In the genomic region with DNA sequence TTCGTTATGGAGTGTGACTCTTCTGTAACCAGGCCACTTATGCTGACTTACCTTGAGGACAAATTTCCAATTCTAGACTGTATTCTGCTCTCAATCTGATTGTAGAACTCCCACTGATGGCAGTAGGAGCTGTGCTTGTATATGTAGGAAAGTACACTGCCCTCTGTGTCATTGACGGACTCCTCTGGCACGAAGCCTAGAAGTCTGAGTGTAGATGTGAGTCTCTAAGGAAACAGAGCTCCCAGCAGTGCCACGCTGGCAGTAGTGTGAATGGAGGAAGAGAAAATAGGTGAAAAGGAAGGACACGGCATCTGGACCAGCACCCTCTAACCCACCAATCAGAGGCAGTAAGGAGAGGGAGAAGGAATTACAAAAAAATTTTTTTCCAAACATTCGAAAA, we compare ENCODE assay signal across 10 cellular contexts.
DNase-seq lines count a peak whose midpoint lies in the region; ATAC-seq and TF ChIP-seq lines count a peak whose summit lies in the region.
"Had no signal": no experiment of that assay in that cellular context is flagged by ENCODE, and none has a peak within 500 bp of the region (broad histone marks: within the 10 kb centered on the region; RNA-seq: fewer than 3 reads in every experiment).

No MANE protein-coding gene starts in this region.

- H3K27ac ChIP-seq in SK-N-SH (ENCODE audit: low read depth in 2 of 2, low read length in 1 of 2) (peak overlapping the region in 1 of 2 experiments; percentile 63; a peak in 2 of 4 replicates), sigmoid colon (peak overlapping the region in 1 of 4 donors; percentile 16)

- H3K36me3 ChIP-seq in SK-N-SH (replicated peaks in 1 of 2; ENCODE audit: control insufficient read depth in 1 of 2, insufficient read depth in 2 of 2, low read length in 1 of 2) = no peaks in the 10 kb centered on the region
- no peaks in the 10 kb centered on the region for H3K36me3 ChIP-seq in sigmoid colon

- TF ChIP-seq CTCF in SK-N-SH (IDR thresholded peaks at IDR 0.05) = no peak
- no peak for TF ChIP-seq CTCF in sigmoid colon (IDR thresholded peaks at IDR 0.05)

- H4K20me1 ChIP-seq in SK-N-SH (ENCODE audit: insufficient read depth) = no peaks in the 10 kb centered on the region

- no peaks in the 10 kb centered on the region for H3K9me2 ChIP-seq in SK-N-SH

- TF ChIP-seq POLR2A in sigmoid colon (IDR thresholded peaks at IDR 0.05) = no peak

- H3K4me1 ChIP-seq in SK-N-SH (ENCODE audit: control insufficient read depth in 1 of 2, insufficient read depth in 2 of 2, low read depth in 1 of 2, low read length in 1 of 2) (peaks cover 0 to 4% of the 10 kb centered on the region in 2 experiments; a peak in 1 of 4 replicates), sigmoid colon (peaks cover 0 to 11% (median 0%) of the 10 kb centered on the region in 4 donors)

- peaks cover under 1% of the 10 kb centered on the region for H3F3A ChIP-seq in SK-N-SH (replicated peaks; ENCODE audit: insufficient read depth)

- TF ChIP-seq RAD21 in SK-N-SH (IDR thresholded peaks at IDR 0.05; ENCODE audit: low read length) = no peak

- H2AFZ ChIP-seq in SK-N-SH (ENCODE audit: low read depth) = peak overlapping the region; percentile 69

- WGBS in SK-N-SH (ENCODE audit: low lambda C conversion rate) = 55% methylated on average over 6 of the region's 6 CpGs
- 25 to 41% methylated on average over 6 of the region's 6 CpGs for WGBS in sigmoid colon, 2 donors

- peak overlapping the region; percentile 41 for H3K9ac ChIP-seq in SK-N-SH

- H3K4me2 ChIP-seq in SK-N-SH = 0 out of 2 replicates have a peak overlapping the region, but pooled peaks have one; percentile 12

- CTCF ChIA-PET in SK-N-SH (lab: Yijun Ruan, JAX) = no interaction called here

- intact Hi-C loops in head of caudate nucleus (cut with DNase I) (no loop called here), sigmoid colon (cut with DNase I) (no loop called here)

- no peak overlapping the region for H3K4me3 ChIP-seq in SK-N-SH (ENCODE audit: low read depth in 2 of 2, low read length in 1 of 2)
- no peak overlapping the region for H3K4me3 ChIP-seq in sigmoid colon

- no peaks in the 10 kb centered on the region for H3K9me3 ChIP-seq in SK-N-SH
- H3K9me3 ChIP-seq in sigmoid colon = no peaks in the 10 kb centered on the region

- TF ChIP-seq EP300 in SK-N-SH (IDR thresholded peaks at IDR 0.05; ENCODE audit: borderline replicate concordance in 1 of 2, low read depth in 1 of 2, low read length in 1 of 2) = no peak
- no peak for TF ChIP-seq EP300 in sigmoid colon (IDR thresholded peaks at IDR 0.05)

- ATAC-seq in GM21786 (IDR thresholded peaks at IDR 0.05; ENCODE audit: unreplicated experiment) (no peak), HG03108 (IDR thresholded peaks at IDR 0.05; ENCODE audit: unreplicated experiment) (no peak)

- DNase-seq in GM04504 (ENCODE audit: low read depth) (peak; percentile 90), SK-N-SH (peak; percentile 35), head of caudate nucleus (peak in 23 of 42 donors; percentile 3 to 65 (median 29)), sigmoid colon (peak; percentile 82), NCI-H2171 treated with DMSO at 0.1 percent for 48 hours (lab: John Stamatoyannopoulos, UW) (no peak), cerebellum (ENCODE audit: low spot score) (no peak)
- DNase-seq: NCI-H1417 treated with DMSO at 0.1 percent for 48 hours, retina had no signal

- POLR2A ChIA-PET in SK-N-SH (lab: Yijun Ruan, JAX) = no interaction called here

- H3K27me3 ChIP-seq in SK-N-SH (ENCODE audit: insufficient read depth) = no peaks in the 10 kb centered on the region
- no peaks in the 10 kb centered on the region for H3K27me3 ChIP-seq in sigmoid colon

- H3K79me2 ChIP-seq in SK-N-SH (ENCODE audit: insufficient read depth) = no peaks in the 10 kb centered on the region

TF ChIP-seq in SK-N-SH, 30 proteins besides CTCF, POLR2A, EP300 and RAD21:
- TF ChIP-seq, protein P1, sequence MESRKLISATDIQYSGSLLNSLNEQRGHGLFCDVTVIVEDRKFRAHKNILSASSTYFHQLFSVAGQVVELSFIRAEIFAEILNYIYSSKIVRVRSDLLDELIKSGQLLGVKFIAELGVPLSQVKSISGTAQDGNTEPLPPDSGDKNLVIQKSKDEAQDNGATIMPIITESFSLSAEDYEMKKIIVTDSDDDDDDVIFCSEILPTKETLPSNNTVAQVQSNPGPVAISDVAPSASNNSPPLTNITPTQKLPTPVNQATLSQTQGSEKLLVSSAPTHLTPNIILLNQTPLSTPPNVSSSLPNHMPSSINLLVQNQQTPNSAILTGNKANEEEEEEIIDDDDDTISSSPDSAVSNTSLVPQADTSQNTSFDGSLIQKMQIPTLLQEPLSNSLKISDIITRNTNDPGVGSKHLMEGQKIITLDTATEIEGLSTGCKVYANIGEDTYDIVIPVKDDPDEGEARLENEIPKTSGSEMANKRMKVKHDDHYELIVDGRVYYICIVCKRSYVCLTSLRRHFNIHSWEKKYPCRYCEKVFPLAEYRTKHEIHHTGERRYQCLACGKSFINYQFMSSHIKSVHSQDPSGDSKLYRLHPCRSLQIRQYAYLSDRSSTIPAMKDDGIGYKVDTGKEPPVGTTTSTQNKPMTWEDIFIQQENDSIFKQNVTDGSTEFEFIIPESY (IDR thresholded peaks at IDR 0.05; ENCODE audit: borderline replicate concordance, low read depth) = no peak
- TF ChIP-seq FOSL2 (IDR thresholded peaks at IDR 0.05; ENCODE audit: borderline replicate concordance, low read depth) (no peak), MXI1 (IDR thresholded peaks at IDR 0.05; ENCODE audit: low read depth, low read length) (no peak), TCF12 (IDR thresholded peaks at IDR 0.05) (peak; percentile 24; the same call in 1 of the 2 replicates), GATA2 (CRISPR knock-in tag; IDR thresholded peaks at IDR 0.05) (no peak), RXRA (IDR thresholded peaks at IDR 0.05; ENCODE audit: borderline replicate concordance, low read depth) (no peak), SMC3 (IDR thresholded peaks at IDR 0.05; ENCODE audit: low read depth, low read length) (no peak), NFIC (IDR thresholded peaks at IDR 0.05; ENCODE audit: borderline replicate concordance) (peak; percentile 84)
- TF ChIP-seq, protein P2, sequence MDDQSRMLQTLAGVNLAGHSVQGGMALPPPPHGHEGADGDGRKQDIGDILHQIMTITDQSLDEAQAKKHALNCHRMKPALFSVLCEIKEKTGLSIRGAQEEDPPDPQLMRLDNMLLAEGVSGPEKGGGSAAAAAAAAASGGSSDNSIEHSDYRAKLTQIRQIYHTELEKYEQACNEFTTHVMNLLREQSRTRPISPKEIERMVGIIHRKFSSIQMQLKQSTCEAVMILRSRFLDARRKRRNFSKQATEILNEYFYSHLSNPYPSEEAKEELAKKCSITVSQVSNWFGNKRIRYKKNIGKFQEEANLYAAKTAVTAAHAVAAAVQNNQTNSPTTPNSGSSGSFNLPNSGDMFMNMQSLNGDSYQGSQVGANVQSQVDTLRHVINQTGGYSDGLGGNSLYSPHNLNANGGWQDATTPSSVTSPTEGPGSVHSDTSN (IDR thresholded peaks at IDR 0.05) = peak; percentile 19; the same call in 1 of the 2 replicates

Comparison
In these comparisons a context has a peak if more than half of its experiments do, and no peak if none do; other contexts are left out.
1. DNase-seq: peak in GM04504 (single experiment), SK-N-SH (single experiment), head of caudate nucleus (23 of 42) and sigmoid colon (single experiment); none in NCI-H2171 treated with DMSO at 0.1 percent for 48 hours (single experiment) and cerebellum (single experiment).